9 cellular contexts compared by ENCODE assay signal in the genomic region with DNA sequence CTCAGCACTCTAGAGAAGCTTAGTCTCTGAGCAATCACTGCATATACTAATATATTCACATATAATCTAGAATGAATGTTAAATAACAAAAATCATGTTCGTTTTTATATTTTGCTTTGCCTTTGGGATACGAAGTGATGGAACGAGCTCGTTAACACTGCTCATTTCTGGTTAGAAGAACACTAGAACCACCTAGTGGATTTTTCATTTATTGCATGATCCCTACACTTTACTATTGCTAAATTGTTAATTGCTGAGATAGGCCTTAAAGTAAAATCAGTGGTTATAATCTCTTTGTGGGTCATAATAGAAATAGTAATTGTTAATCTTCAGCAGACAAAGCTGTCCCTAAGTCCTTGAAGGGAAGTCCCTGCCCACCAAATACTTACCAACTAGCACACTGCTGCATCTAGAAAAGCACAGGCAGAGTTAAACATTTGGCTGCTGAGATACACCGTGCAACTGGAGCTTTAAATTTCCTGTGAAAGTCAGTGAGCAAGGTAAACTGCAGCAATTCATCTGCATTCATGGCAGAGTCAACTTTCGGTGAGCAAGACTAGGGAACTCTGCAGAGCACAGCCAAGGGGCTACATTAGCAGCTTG.
DNase-seq lines count a peak whose midpoint lies in the region; ATAC-seq and TF ChIP-seq lines count a peak whose summit lies in the region.
"Had no signal": no experiment of that assay in that cellular context is flagged by ENCODE, and none has a peak within 500 bp of the region (broad histone marks: within the 10 kb centered on the region; RNA-seq: fewer than 3 reads in every experiment).

No MANE protein-coding gene starts in this region.

- H3K36me3 ChIP-seq in adrenal gland (replicated peaks in 1 of 2): no peaks in the 10 kb centered on the region
- no peaks in the 10 kb centered on the region for H3K36me3 ChIP-seq in thoracic aorta

- H3K4me3 ChIP-seq in adrenal gland (no peak overlapping the region), thoracic aorta (no peak overlapping the region)
- H3K4me3 ChIP-seq: mucosa of descending colon had no signal

- H3K27me3 ChIP-seq in adrenal gland (no peaks in the 10 kb centered on the region), thoracic aorta (replicated peaks; ENCODE audit: insufficient read depth) (no peaks in the 10 kb centered on the region)

- intact Hi-C loops in adrenal gland (cut with DNase I): loop anchor here in 1 of 2 donors (5.0 to 10.0 kb wide), 2 partner anchors 301 to 434 kb away; no protein-coding TSS in a partner anchor

- WGBS in adrenal gland, 4 donors: 10 to 18% (median 14%) methylated on average over 6 of the region's 6 CpGs

- TF ChIP-seq CTCF in adrenal gland (IDR thresholded peaks at IDR 0.05): peak; percentile 53 to 93 (median 79)
- TF ChIP-seq CTCF in thoracic aorta (IDR thresholded peaks at IDR 0.05): peak; percentile 70

- peak overlapping the region in 1 of 5 donors; percentile 8 for H3K27ac ChIP-seq in adrenal gland
- no peak overlapping the region for H3K27ac ChIP-seq in thoracic aorta
- H3K27ac ChIP-seq in substantia nigra (ENCODE audit: low read depth, low read length, poor library complexity, severe bottlenecking): no peak overlapping the region

- H3K4me1 ChIP-seq in adrenal gland (replicated peaks in 1 of 2) (peaks cover 0 to 7% of the 10 kb centered on the region in 2 donors), thoracic aorta (ENCODE audit: control insufficient read depth in 1 of 2, low read depth in 2 of 2) (no peaks in the 10 kb centered on the region)

- TF ChIP-seq POLR2A in adrenal gland (IDR thresholded peaks at IDR 0.05): no peak

- ATAC-seq in GM18508 (IDR thresholded peaks at IDR 0.05; ENCODE audit: insufficient read depth, unreplicated experiment) (peak; percentile 85), HG02885 (IDR thresholded peaks at IDR 0.05; ENCODE audit: poor library complexity, unreplicated experiment) (peak; percentile 93), thoracic aorta (ENCODE audit: insufficient number of reproducible peaks, low FRiP score, low read depth) (peak; percentile 50)
- ATAC-seq: mucosa of descending colon had no signal

- peak; percentile 24 to 44 for DNase-seq in AML-193 (lab: John Stamatoyannopoulos, UW)
- peak; percentile 57 for DNase-seq in NCI-H1436 (lab: John Stamatoyannopoulos, UW)
- DNase-seq in adrenal gland: peak in 1 of 7 donors; percentile 7
- peak; percentile 27 for DNase-seq in hepatic stellate cell (ENCODE audit: low spot score)
- no peak for DNase-seq in thoracic aorta (ENCODE audit: low spot score)
- DNase-seq in substantia nigra (lab: John Stamatoyannopoulos, UW): no peak

- H3K9me3 ChIP-seq in adrenal gland (replicated peaks in 1 of 3) (no peaks in the 10 kb centered on the region), thoracic aorta (no peaks in the 10 kb centered on the region)
- H3K9me3 ChIP-seq: mucosa of descending colon had no signal

Comparison
In these comparisons a context has a peak if more than half of its experiments do, and no peak if none do; other contexts are left out.
1. DNase-seq: peak in AML-193 (2 of 2), NCI-H1436 (single experiment) and hepatic stellate cell (single experiment); none in thoracic aorta (single experiment) and substantia nigra (0 of 49).
2. Peak in every context shown above with its lines, with median percentiles within 50 percentile points of each other: ATAC-seq.